ENCODE assay signal across 13 cellular contexts in the genomic region with DNA sequence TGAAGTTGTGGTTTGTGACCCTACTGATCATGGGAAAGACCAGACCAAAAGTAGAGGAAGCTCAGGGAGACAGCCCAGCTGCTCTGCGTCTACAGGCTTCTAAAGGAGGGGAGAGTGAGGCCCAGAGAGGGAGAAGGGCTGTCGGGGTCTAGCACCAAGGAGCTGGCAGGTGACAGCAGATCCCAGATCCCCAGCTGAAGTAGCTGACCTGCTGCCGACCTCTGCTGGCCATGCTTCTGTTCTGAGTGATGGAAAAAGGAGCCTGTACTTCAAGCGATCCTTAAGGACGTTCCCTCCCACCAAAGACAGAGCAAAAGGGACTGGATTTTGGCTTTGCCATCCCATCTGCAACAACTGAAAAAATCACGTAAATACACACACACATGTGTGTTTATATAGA. TPM values are rescaled to one million over a fixed set of nuclear protein-coding genes. Genes with fewer than 3 reads are reported as not detected.
DNase-seq lines count a peak whose midpoint lies in the region; ATAC-seq and TF ChIP-seq lines count a peak whose summit lies in the region.
"Had no signal": no experiment of that assay in that cellular context is flagged by ENCODE, and none has a peak within 500 bp of the region (broad histone marks: within the 10 kb centered on the region; RNA-seq: fewer than 3 reads in every experiment).

No MANE protein-coding gene starts in this region.

- H3K36me3 ChIP-seq in right atrium auricular region: no peaks in the 10 kb centered on the region

- H3K4me3 ChIP-seq in right atrium auricular region: no peak overlapping the region
- H3K4me3 ChIP-seq in fibroblast of villous mesenchyme (ENCODE audit: low read depth, low read length): no peak overlapping the region
- H3K4me3 ChIP-seq: SK-N-MC had no signal

- DNase-seq in Right ventricle myocardium superior (no peak), right atrium auricular region (ENCODE audit: low spot score) (no peak), SK-N-DZ (ENCODE audit: low spot score) (peak; percentile 79), fibroblast of villous mesenchyme (ENCODE audit: low read depth) (no peak), SHP77 treated with DMSO at 0.1 percent for 48 hours (lab: John Stamatoyannopoulos, UW) (no peak), mucosa of gallbladder (ENCODE audit: low spot score) (no peak)
- DNase-seq: NCI-H2081 treated with DMSO at 0.1 percent for 48 hours; stimulated activated CD8-positive, alpha-beta memory T cell treated with anti-CD3 and anti-CD28 coated beads, Interleukin-4, amount 100 ng/mL, for 48 hours had no signal

- H3K9me3 ChIP-seq in right atrium auricular region: no peaks in the 10 kb centered on the region

- no peak for TF ChIP-seq CTCF in right atrium auricular region (IDR thresholded peaks at IDR 0.05)
- TF ChIP-seq CTCF in fibroblast of villous mesenchyme (IDR thresholded peaks at IDR 0.05; ENCODE audit: insufficient read depth, low read depth, low read length): peak; percentile 2

- H3K9me3 Mint-ChIP-seq in stimulated activated memory B cell treated with anti-CD40 and anti-IgM and Interleukin-4, amounts not matched to agents 10 μg/mL and 1 μg/mL and 100 μg/mL, for 72 hours: no peaks in the 10 kb centered on the region

- H3K36me3 Mint-ChIP-seq in stimulated activated memory B cell treated with anti-CD40 and anti-IgM and Interleukin-4, amounts not matched to agents 10 μg/mL and 1 μg/mL and 100 μg/mL, for 72 hours: no peaks in the 10 kb centered on the region

- ATAC-seq in Right ventricle myocardium superior (ENCODE audit: poor library complexity): peak; percentile 37
- no peak for ATAC-seq in stimulated activated memory B cell treated with anti-CD40 and anti-IgM and Interleukin-4, amounts not matched to agents 10 μg/mL and 1 μg/mL and 100 μg/mL, for 72 hours
- no peak for ATAC-seq in HG02759 (IDR thresholded peaks at IDR 0.05; ENCODE audit: unreplicated experiment)

- H3K27me3 ChIP-seq in right atrium auricular region: no peaks in the 10 kb centered on the region

- H3K4me3 Mint-ChIP-seq in stimulated activated memory B cell treated with anti-CD40 and anti-IgM and Interleukin-4, amounts not matched to agents 10 μg/mL and 1 μg/mL and 100 μg/mL, for 72 hours: peak overlapping the region; percentile 81

- peaks cover 0 to 7% of the 10 kb centered on the region in 2 donors for H3K4me1 ChIP-seq in right atrium auricular region

- peaks cover 27% of the 10 kb centered on the region for H3K27me3 Mint-ChIP-seq in stimulated activated memory B cell treated with anti-CD40 and anti-IgM and Interleukin-4, amounts not matched to agents 10 μg/mL and 1 μg/mL and 100 μg/mL, for 72 hours

- peaks cover 14% of the 10 kb centered on the region for H3K4me1 Mint-ChIP-seq in stimulated activated memory B cell treated with anti-CD40 and anti-IgM and Interleukin-4, amounts not matched to agents 10 μg/mL and 1 μg/mL and 100 μg/mL, for 72 hours

- intact Hi-C loops in Right ventricle myocardium superior (cut with DNase I): no loop called here

- no peak overlapping the region for H3K27ac ChIP-seq in right atrium auricular region
- H3K27ac ChIP-seq: SK-N-MC had no signal

- no peak overlapping the region for H3K27ac Mint-ChIP-seq in stimulated activated memory B cell treated with anti-CD40 and anti-IgM and Interleukin-4, amounts not matched to agents 10 μg/mL and 1 μg/mL and 100 μg/mL, for 72 hours

RNA-seq across cellular contexts. Expression of a gene that starts 22.7 kb away (rescaled TPM):
- total RNA-seq in Right ventricle myocardium superior: 7.7 TPM
- 1 to 10 TPM; 3.2 to 6.3 TPM for total RNA-seq in right atrium auricular region
- 28.3 and 34.3 TPM in 2 replicates for polyA plus RNA-seq in SK-N-DZ (2014; cell fraction: cytosol; rRNA removed)
- polyA plus RNA-seq in SK-N-DZ (2014; cell fraction: nucleus; rRNA removed): 67.5 and 68.8 TPM in 2 replicates
- total RNA-seq in fibroblast of villous mesenchyme: 11.3 and 15.1 TPM in 2 replicates
- total RNA-seq in mucosa of gallbladder: 8.4 TPM

RNA-seq across cellular contexts. Expression of a gene that starts 35.6 kb away (rescaled TPM):
- total RNA-seq in Right ventricle myocardium superior: not detected
- not detected for total RNA-seq in right atrium auricular region
- 0.06 TPM in 1 of 2 replicates, not detected in the other for polyA plus RNA-seq in SK-N-DZ (2014; cell fraction: cytosol; rRNA removed)
- 0.09 and 0.35 TPM in 2 replicates for polyA plus RNA-seq in SK-N-DZ (2014; cell fraction: nucleus; rRNA removed)
- total RNA-seq in fibroblast of villous mesenchyme: under 0.01 TPM in 2 replicates
- total RNA-seq in mucosa of gallbladder: 1.8 TPM
- total RNA-seq: H4, right cardiac atrium had no signal
- polyA plus RNA-seq: right cardiac atrium had no signal

RNA-seq across cellular contexts. Expression of a gene that starts 59.0 kb away (rescaled TPM):
- total RNA-seq in Right ventricle myocardium superior (50.3 TPM), right atrium auricular region (10 to 100 TPM; 39.4 to 44.5 TPM), fibroblast of villous mesenchyme (54.8 and 72.5 TPM in 2 replicates), mucosa of gallbladder (24.6 TPM)
- 32.3 and 50.0 TPM in 2 replicates for polyA plus RNA-seq in SK-N-DZ (2014; cell fraction: cytosol; rRNA removed)
- polyA plus RNA-seq in SK-N-DZ (2014; cell fraction: nucleus; rRNA removed): 93.4 and 93.5 TPM in 2 replicates
